Comparison of ENCODE assay signal across 1 cellular context in genomic region chr15:83992356-83993031, GRCh38.
A peak's percentile ranks its signal among the peaks of the same experiment; 100 is the strongest.
TF ChIP-seq lines count a peak whose summit lies in the region.

No MANE protein-coding gene starts in this region.

TF ChIP-seq in GM12878, 131 proteins besides CTCF, POLR2A, EP300 and RAD21 (continued from another document and continues in another):
- TF ChIP-seq ZBTB40 (IDR thresholded peaks at IDR 0.05; ENCODE audit: borderline replicate concordance) (no peak), EZH2 (IDR thresholded peaks at IDR 0.05; ENCODE audit: borderline replicate concordance, control insufficient read depth, low read depth, low read length) (no peak), CEBPZ (IDR thresholded peaks at IDR 0.05; ENCODE audit: low read depth, low read length) (no peak), HDAC6 (IDR thresholded peaks at IDR 0.05; ENCODE audit: unreplicated experiment) (no peak), YBX1 (IDR thresholded peaks at IDR 0.05) (no peak), LARP7 (IDR thresholded peaks at IDR 0.05) (no peak), SUPT20H (IDR thresholded peaks at IDR 0.05; ENCODE audit: borderline replicate concordance, control insufficient read depth, low read depth, low read length) (no peak), EED (IDR thresholded peaks at IDR 0.05; ENCODE audit: low read depth) (peak; percentile 64; the same call in 1 of the 2 replicates), RUNX3 (IDR thresholded peaks at IDR 0.05; ENCODE audit: low read length) (peak; percentile 75), MTA3 (IDR thresholded peaks at IDR 0.05; ENCODE audit: borderline replicate concordance, low read length) (no peak), SMARCA5 (IDR thresholded peaks at IDR 0.05) (no peak), ATF7 (IDR thresholded peaks at IDR 0.05; ENCODE audit: low read depth) (no peak), BCL11A (IDR thresholded peaks at IDR 0.05; ENCODE audit: low read depth, low read length) (0 out of 2 replicates have a peak, but pooled peaks have one; percentile 32), NFIC (IDR thresholded peaks at IDR 0.05; ENCODE audit: low read depth, low read length) (peak; percentile 68; the same call in 1 of the 2 replicates), WRNIP1 (IDR thresholded peaks at IDR 0.05; ENCODE audit: borderline replicate concordance, low read depth, low read length) (no peak), SMAD5 (IDR thresholded peaks at IDR 0.05; ENCODE audit: low read depth) (no peak), RBBP5 (conservative IDR thresholded peaks at IDR 0.05) (no peak), SUZ12 (IDR thresholded peaks at IDR 0.05; ENCODE audit: unreplicated experiment) (no peak), YY1 (IDR thresholded peaks at IDR 0.05; ENCODE audit: low read depth, low read length) (peak; percentile 55; the same call in 1 of the 2 replicates), CREM (IDR thresholded peaks at IDR 0.05; ENCODE audit: low read depth) (peak; percentile 32; the same call in 1 of the 2 replicates), GATAD2B (conservative IDR thresholded peaks at IDR 0.05; ENCODE audit: low read depth) (no peak), PAX5 (IDR thresholded peaks at IDR 0.05; ENCODE audit: borderline replicate concordance, low read depth, low read length) (no peak), ZNF622 (IDR thresholded peaks at IDR 0.05) (no peak), SREBF2 (IDR thresholded peaks at IDR 0.05; ENCODE audit: low read length) (no peak), JUNB (IDR thresholded peaks at IDR 0.05) (peak; percentile 56), SMAD1 (IDR thresholded peaks at IDR 0.05; ENCODE audit: low read depth, partially characterized antibody) (no peak), SKIL (IDR thresholded peaks at IDR 0.05; ENCODE audit: low read depth, poor library complexity, severe bottlenecking) (no peak), ZNF207 (IDR thresholded peaks at IDR 0.05; ENCODE audit: borderline replicate concordance) (no peak), PKNOX1 (IDR thresholded peaks at IDR 0.05) (no peak), FOS (IDR thresholded peaks at IDR 0.05; ENCODE audit: borderline replicate concordance, extremely low read depth, insufficient read length) (no peak), CHD1 (IDR thresholded peaks at IDR 0.05; ENCODE audit: low read depth, low read length) (no peak), KLF5 (IDR thresholded peaks at IDR 0.05; ENCODE audit: partially characterized antibody) (no peak)
- TF ChIP-seq, protein P1, sequence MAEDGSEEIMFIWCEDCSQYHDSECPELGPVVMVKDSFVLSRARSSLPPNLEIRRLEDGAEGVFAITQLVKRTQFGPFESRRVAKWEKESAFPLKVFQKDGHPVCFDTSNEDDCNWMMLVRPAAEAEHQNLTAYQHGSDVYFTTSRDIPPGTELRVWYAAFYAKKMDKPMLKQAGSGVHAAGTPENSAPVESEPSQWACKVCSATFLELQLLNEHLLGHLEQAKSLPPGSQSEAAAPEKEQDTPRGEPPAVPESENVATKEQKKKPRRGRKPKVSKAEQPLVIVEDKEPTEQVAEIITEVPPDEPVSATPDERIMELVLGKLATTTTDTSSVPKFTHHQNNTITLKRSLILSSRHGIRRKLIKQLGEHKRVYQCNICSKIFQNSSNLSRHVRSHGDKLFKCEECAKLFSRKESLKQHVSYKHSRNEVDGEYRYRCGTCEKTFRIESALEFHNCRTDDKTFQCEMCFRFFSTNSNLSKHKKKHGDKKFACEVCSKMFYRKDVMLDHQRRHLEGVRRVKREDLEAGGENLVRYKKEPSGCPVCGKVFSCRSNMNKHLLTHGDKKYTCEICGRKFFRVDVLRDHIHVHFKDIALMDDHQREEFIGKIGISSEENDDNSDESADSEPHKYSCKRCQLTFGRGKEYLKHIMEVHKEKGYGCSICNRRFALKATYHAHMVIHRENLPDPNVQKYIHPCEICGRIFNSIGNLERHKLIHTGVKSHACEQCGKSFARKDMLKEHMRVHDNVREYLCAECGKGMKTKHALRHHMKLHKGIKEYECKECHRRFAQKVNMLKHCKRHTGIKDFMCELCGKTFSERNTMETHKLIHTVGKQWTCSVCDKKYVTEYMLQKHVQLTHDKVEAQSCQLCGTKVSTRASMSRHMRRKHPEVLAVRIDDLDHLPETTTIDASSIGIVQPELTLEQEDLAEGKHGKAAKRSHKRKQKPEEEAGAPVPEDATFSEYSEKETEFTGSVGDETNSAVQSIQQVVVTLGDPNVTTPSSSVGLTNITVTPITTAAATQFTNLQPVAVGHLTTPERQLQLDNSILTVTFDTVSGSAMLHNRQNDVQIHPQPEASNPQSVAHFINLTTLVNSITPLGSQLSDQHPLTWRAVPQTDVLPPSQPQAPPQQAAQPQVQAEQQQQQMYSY (CRISPR knock-in tag; IDR thresholded peaks at IDR 0.05) = no peak
- TF ChIP-seq, protein P2, sequence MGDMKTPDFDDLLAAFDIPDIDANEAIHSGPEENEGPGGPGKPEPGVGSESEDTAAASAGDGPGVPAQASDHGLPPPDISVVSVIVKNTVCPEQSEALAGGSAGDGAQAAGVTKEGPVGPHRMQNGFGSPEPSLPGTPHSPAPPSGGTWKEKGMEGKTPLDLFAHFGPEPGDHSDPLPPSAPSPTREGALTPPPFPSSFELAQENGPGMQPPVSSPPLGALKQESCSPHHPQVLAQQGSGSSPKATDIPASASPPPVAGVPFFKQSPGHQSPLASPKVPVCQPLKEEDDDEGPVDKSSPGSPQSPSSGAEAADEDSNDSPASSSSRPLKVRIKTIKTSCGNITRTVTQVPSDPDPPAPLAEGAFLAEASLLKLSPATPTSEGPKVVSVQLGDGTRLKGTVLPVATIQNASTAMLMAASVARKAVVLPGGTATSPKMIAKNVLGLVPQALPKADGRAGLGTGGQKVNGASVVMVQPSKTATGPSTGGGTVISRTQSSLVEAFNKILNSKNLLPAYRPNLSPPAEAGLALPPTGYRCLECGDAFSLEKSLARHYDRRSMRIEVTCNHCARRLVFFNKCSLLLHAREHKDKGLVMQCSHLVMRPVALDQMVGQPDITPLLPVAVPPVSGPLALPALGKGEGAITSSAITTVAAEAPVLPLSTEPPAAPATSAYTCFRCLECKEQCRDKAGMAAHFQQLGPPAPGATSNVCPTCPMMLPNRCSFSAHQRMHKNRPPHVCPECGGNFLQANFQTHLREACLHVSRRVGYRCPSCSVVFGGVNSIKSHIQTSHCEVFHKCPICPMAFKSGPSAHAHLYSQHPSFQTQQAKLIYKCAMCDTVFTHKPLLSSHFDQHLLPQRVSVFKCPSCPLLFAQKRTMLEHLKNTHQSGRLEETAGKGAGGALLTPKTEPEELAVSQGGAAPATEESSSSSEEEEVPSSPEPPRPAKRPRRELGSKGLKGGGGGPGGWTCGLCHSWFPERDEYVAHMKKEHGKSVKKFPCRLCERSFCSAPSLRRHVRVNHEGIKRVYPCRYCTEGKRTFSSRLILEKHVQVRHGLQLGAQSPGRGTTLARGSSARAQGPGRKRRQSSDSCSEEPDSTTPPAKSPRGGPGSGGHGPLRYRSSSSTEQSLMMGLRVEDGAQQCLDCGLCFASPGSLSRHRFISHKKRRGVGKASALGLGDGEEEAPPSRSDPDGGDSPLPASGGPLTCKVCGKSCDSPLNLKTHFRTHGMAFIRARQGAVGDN (IDR thresholded peaks at IDR 0.05) = no peak
- TF ChIP-seq, protein P3, sequence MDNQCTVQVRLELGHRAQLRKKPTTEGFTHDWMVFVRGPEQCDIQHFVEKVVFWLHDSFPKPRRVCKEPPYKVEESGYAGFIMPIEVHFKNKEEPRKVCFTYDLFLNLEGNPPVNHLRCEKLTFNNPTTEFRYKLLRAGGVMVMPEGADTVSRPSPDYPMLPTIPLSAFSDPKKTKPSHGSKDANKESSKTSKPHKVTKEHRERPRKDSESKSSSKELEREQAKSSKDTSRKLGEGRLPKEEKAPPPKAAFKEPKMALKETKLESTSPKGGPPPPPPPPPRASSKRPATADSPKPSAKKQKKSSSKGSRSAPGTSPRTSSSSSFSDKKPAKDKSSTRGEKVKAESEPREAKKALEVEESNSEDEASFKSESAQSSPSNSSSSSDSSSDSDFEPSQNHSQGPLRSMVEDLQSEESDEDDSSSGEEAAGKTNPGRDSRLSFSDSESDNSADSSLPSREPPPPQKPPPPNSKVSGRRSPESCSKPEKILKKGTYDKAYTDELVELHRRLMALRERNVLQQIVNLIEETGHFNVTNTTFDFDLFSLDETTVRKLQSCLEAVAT (IDR thresholded peaks at IDR 0.05) = no peak
